ENCODE assay signal across 14 cellular contexts in the genomic region with DNA sequence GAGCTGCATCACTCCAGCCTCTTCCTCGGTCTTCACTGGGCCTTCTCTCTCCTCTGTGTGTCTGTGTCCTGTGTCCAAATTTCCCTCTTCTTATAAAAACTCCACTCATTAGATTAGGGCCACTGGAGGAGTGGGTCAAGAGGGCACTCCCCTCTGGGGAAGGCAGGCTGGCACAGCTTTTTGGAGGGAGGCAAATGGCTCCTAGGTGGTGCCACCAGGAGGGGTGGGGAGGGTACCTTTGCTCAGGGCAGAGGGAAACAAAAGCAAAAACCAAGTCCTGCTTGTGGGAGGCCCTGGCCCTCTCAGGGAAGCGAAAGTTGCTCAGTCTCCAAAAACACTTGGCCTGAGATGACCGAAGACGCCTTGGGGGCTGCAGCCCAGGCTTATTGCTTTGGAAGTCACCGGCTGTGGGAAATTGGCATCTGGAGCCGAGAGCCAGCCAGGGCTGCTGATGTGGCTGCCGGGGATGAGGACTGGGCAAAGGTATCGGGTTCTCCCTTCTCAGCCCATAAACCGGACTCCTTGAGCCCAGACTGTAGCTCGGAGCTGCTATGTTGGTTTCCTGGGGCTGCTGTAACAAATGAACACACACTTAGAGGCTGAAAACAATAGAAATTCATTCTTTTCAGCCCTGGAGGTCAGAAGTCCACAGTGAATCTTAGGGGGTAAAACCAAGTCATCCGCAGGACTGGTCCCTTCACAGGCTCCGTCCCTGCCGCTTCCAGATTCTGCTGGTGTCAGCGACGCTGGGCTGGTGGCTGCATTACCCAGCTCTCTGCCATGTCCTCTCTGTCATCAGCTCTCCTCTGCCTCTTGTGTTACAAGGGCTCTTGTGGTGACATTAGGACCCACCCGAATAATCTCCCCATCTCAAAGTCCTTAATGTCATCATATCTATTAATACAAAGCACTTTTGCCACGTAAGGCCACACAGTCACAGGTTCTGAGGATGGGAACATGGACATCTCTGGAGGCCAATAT. TPM values are rescaled to one million over a fixed set of nuclear protein-coding genes. Genes with fewer than 3 reads are reported as not detected.
DNase-seq lines count a peak whose midpoint lies in the region; ATAC-seq and TF ChIP-seq lines count a peak whose summit lies in the region.
"Had no signal": no experiment of that assay in that cellular context is flagged by ENCODE, and none has a peak within 500 bp of the region (broad histone marks: within the 10 kb centered on the region; RNA-seq: fewer than 3 reads in every experiment).

No MANE protein-coding gene starts in this region.

- H3K9ac ChIP-seq in endodermal cell (ENCODE audit: extremely low read depth, low read length, poor library complexity, severe bottlenecking): no peak overlapping the region

- H3K27me3 ChIP-seq in H7 (ENCODE audit: control insufficient read depth, insufficient read depth, low read length) (no peaks in the 10 kb centered on the region), endodermal cell (ENCODE audit: control insufficient read depth, insufficient read depth, low read length, poor library complexity, severe bottlenecking) (no peaks in the 10 kb centered on the region)

- H3K27ac Mint-ChIP-seq in activated CD8-positive, alpha-beta memory T cell treated with anti-CD3 and anti-CD28 coated beads, Interleukin-2, amount 10 ng/mL, durations not matched to agents 7 days and 5 days: no peak overlapping the region
- H3K27ac Mint-ChIP-seq in endodermal cell: peak overlapping the region; percentile 3

- DNase-seq in activated CD8-positive, alpha-beta memory T cell treated with anti-CD3 and anti-CD28 coated beads for 24 hours: peak; percentile 19
- DNase-seq in activated CD8-positive, alpha-beta memory T cell treated with anti-CD3 and anti-CD28 coated beads, Interleukin-2, amount 10 ng/mL, durations not matched to agents 7 days and 5 days: no peak
- DNase-seq in H7 (peak; percentile 16), endodermal cell (peak; percentile 35), retina (peak; percentile 17), NCI-H774 (lab: John Stamatoyannopoulos, UW) (no peak), omental fat pad (ENCODE audit: low spot score) (no peak), activated T-cell treated with anti-CD3 and anti-CD28 coated beads for 4 hours (no peak)
- DNase-seq: DMS 273 treated with DMSO at 0.1 percent for 48 hours, KBM-7, NCI-H748 treated with DMSO at 0.1 percent for 48 hours, PC-9 had no signal

- H3K36me3 Mint-ChIP-seq in activated CD8-positive, alpha-beta memory T cell treated with anti-CD3 and anti-CD28 coated beads, Interleukin-2, amount 10 ng/mL, durations not matched to agents 7 days and 5 days: no peaks in the 10 kb centered on the region
- H3K36me3 Mint-ChIP-seq in endodermal cell (ENCODE audit: low read depth): no peaks in the 10 kb centered on the region

- H3K4me3 Mint-ChIP-seq in activated CD8-positive, alpha-beta memory T cell treated with anti-CD3 and anti-CD28 coated beads, Interleukin-2, amount 10 ng/mL, durations not matched to agents 7 days and 5 days: no peak overlapping the region
- no peak overlapping the region for H3K4me3 Mint-ChIP-seq in endodermal cell

- H3K4me3 ChIP-seq in H7 (ENCODE audit: insufficient read depth, low read depth, low read length): no peak overlapping the region
- H3K4me3 ChIP-seq in endodermal cell (ENCODE audit: low read length): no peak overlapping the region
- H3K4me3 ChIP-seq: HAP-1, PC-9 had no signal

- no peaks in the 10 kb centered on the region for H3K4me1 Mint-ChIP-seq in activated CD8-positive, alpha-beta memory T cell treated with anti-CD3 and anti-CD28 coated beads, Interleukin-2, amount 10 ng/mL, durations not matched to agents 7 days and 5 days
- H3K4me1 Mint-ChIP-seq in endodermal cell: peaks cover 23% of the 10 kb centered on the region

- no peaks in the 10 kb centered on the region for H3K9me3 Mint-ChIP-seq in activated CD8-positive, alpha-beta memory T cell treated with anti-CD3 and anti-CD28 coated beads, Interleukin-2, amount 10 ng/mL, durations not matched to agents 7 days and 5 days (ENCODE audit: low read depth)
- H3K9me3 Mint-ChIP-seq in endodermal cell: no peaks in the 10 kb centered on the region

- no peak overlapping the region for H3K27ac ChIP-seq in endodermal cell (ENCODE audit: low read depth, low read length)
- H3K27ac ChIP-seq: 22Rv1, PC-9 had no signal

- ATAC-seq in activated CD8-positive, alpha-beta memory T cell treated with anti-CD3 and anti-CD28 coated beads, Interleukin-2, amount 10 ng/mL, durations not matched to agents 7 days and 5 days: no peak
- ATAC-seq in omental fat pad (ENCODE audit: low FRiP score): no peak

- H3K9me3 ChIP-seq in endodermal cell (ENCODE audit: control insufficient read depth, low read length): no peaks in the 10 kb centered on the region
- H3K9me3 ChIP-seq: HAP-1 had no signal

- H3K4me1 ChIP-seq in endodermal cell (ENCODE audit: control insufficient read depth, insufficient read depth, low read length): peaks cover 9% of the 10 kb centered on the region
- H3K4me1 ChIP-seq: HAP-1 had no signal

- no peaks in the 10 kb centered on the region for H3K27me3 Mint-ChIP-seq in activated CD8-positive, alpha-beta memory T cell treated with anti-CD3 and anti-CD28 coated beads, Interleukin-2, amount 10 ng/mL, durations not matched to agents 7 days and 5 days
- peaks cover 4% of the 10 kb centered on the region for H3K27me3 Mint-ChIP-seq in endodermal cell (ENCODE audit: insufficient read depth)

- TF ChIP-seq CTCF in endodermal cell (conservative IDR thresholded peaks at IDR 0.05): no peak
- TF ChIP-seq CTCF in omental fat pad (IDR thresholded peaks at IDR 0.05): no peak

- no peaks in the 10 kb centered on the region for H3K36me3 ChIP-seq in H7 (replicated peaks; ENCODE audit: control insufficient read depth, insufficient read depth, low read length)
- H3K36me3 ChIP-seq in endodermal cell (ENCODE audit: control insufficient read depth, insufficient read depth, low read length): no peaks in the 10 kb centered on the region
- H3K36me3 ChIP-seq: HAP-1 had no signal

- 90 to 92% methylated on average over 12 to 17 of the region's 17 CpGs for WGBS in endodermal cell (ENCODE audit: insufficient coverage in 1 of 2, insufficient read length in 1 of 2), 2 experiments

- CTCF ChIA-PET in activated CD8-positive, alpha-beta memory T cell treated with anti-CD3 and anti-CD28 coated beads, Interleukin-2, amount 10 ng/mL, durations not matched to agents 7 days and 5 days (lab: Charles Lee): interaction anchor here (1.3 kb wide), 1 partner anchor 121 kb away, joined by 3 read pairs; no protein-coding TSS in a partner anchor

RNA-seq across cellular contexts. Expression of gene ANO1, which starts 48.0 kb away (rescaled TPM):
- total RNA-seq in activated CD8-positive, alpha-beta memory T cell treated with anti-CD3 and anti-CD28 coated beads, Interleukin-2, amount 10 ng/mL, durations not matched to agents 7 days and 5 days: not detected
- 1.1 and 2.3 TPM in 2 replicates for total RNA-seq in H7 (2014; rRNA removed; shearing (Covaris generic))
- total RNA-seq in endodermal cell (1 to 10 TPM; 3.0 to 7.7 TPM), omental fat pad (10 to 100 TPM in 1 of 4 donors, 1 to 10 TPM in 3; 1.7 to 13.9 (median 5.3) TPM)
- polyA plus RNA-seq in endodermal cell (2013, experiment 1 of 2): 1.1 TPM
- polyA plus RNA-seq in endodermal cell (2013, experiment 2 of 2): 0.62 TPM

Comparison
In these comparisons a context has a peak if more than half of its experiments do, and no peak if none do; other contexts are left out.
1. DNase-seq: peak in activated CD8-positive, alpha-beta memory T cell treated with anti-CD3 and anti-CD28 coated beads for 24 hours (single experiment), H7 (single experiment), endodermal cell (single experiment) and retina (single experiment); none in activated CD8-positive, alpha-beta memory T cell treated with anti-CD3 and anti-CD28 coated beads, Interleukin-2, amount 10 ng/mL, durations not matched to agents 7 days and 5 days (single experiment), NCI-H774 (single experiment), omental fat pad (single experiment) and activated T-cell treated with anti-CD3 and anti-CD28 coated beads for 4 hours (single experiment).